ENCODE assay signal across 36 cellular contexts in genomic region chr11:21048626-21049025, GRCh38.
"Had no signal": no experiment of that assay in that cellular context is flagged by ENCODE, and none has a peak within 500 bp of the region (broad histone marks: within the 10 kb centered on the region; RNA-seq: fewer than 3 reads in every experiment).

No MANE protein-coding gene starts in this region.

- H3K4me3 ChIP-seq: adrenal gland, body of pancreas, esophagus muscularis mucosa, gastrocnemius medialis, heart left ventricle had no signal

- H3K27me3 Mint-ChIP-seq: activated CD4-positive, alpha-beta memory T cell treated with anti-CD3 and anti-CD28 coated beads for 36 hours; activated CD4-positive, alpha-beta T cell treated with anti-CD3 and anti-CD28 coated beads for 36 hours; activated CD4-positive, alpha-beta T cell treated with anti-CD3 and anti-CD28 coated beads, Interleukin-2, amount 10 ng/mL, durations not matched to agents 24 days and 14 days; activated CD8-positive, alpha-beta memory T cell treated with anti-CD3 and anti-CD28 coated beads, Interleukin-2, amount 10 ng/mL, durations not matched to agents 7 days and 5 days; activated naive CD4-positive, alpha-beta T cell treated with anti-CD3 and anti-CD28 coated beads, Interleukin-2, amount 50 U/mL, for 24 hours; activated naive CD8-positive, alpha-beta T cell treated with anti-CD3 and anti-CD28 coated beads for 36 hours; activated naive CD8-positive, alpha-beta T cell treated with anti-CD3 and anti-CD28 coated beads, Interleukin-2, amount 50 U/mL, for 24 hours; effector memory CD8-positive, alpha-beta T cell; T-helper 17 cell had no signal

- H3K36me3 ChIP-seq: adrenal gland, esophagus muscularis mucosa, gastrocnemius medialis, heart left ventricle, WERI-Rb-1 had no signal

- H3K27ac Mint-ChIP-seq: activated CD4-positive, alpha-beta memory T cell treated with anti-CD3 and anti-CD28 coated beads for 36 hours; activated CD4-positive, alpha-beta T cell treated with anti-CD3 and anti-CD28 coated beads for 36 hours; activated CD4-positive, alpha-beta T cell treated with anti-CD3 and anti-CD28 coated beads, Interleukin-2, amount 10 ng/mL, durations not matched to agents 24 days and 14 days; activated CD8-positive, alpha-beta memory T cell treated with anti-CD3 and anti-CD28 coated beads, Interleukin-2, amount 10 ng/mL, durations not matched to agents 7 days and 5 days; activated CD8-positive, alpha-beta T cell treated with anti-CD3 and anti-CD28 coated beads, Interleukin-2, amount 10 ng/mL, durations not matched to agents 7 days and 5 days; activated naive CD4-positive, alpha-beta T cell treated with anti-CD3 and anti-CD28 coated beads for 36 hours; activated naive CD4-positive, alpha-beta T cell treated with anti-CD3 and anti-CD28 coated beads, Interleukin-2, amount 50 U/mL, for 24 hours; activated naive CD8-positive, alpha-beta T cell treated with anti-CD3 and anti-CD28 coated beads for 36 hours; activated naive CD8-positive, alpha-beta T cell treated with anti-CD3 and anti-CD28 coated beads, Interleukin-2, amount 50 U/mL, for 24 hours; activated T-helper 1 cell treated with anti-CD3 and anti-CD28 coated beads, Interleukin-12 subunit alpha, Interleukin-12 subunit beta, Interleukin-2, Interleukin-4 antibody, amounts not matched to agents 30 ng/mL and 10 ng/mL and 1 ng/mL, durations not matched to agents 14 hours and 24 hours and 36 hours; activated T-helper 2 cell treated with anti-CD3 and anti-CD28 coated beads, Interferon-gamma antibody, Interleukin-2, Interleukin-4, amounts not matched to agents 10 μg/mL and 5 μg/mL and 100 μg/mL, durations not matched to agents 14 hours and 24 hours and 36 hours; effector memory CD8-positive, alpha-beta T cell; T-helper 17 cell; T-helper 2 cell treated with Interferon-gamma antibody and Interleukin-4, amounts not matched to agents 5 μg/mL and 100 μg/mL, for 36 hours had no signal

- H3K4me3 Mint-ChIP-seq: activated CD4-positive, alpha-beta memory T cell treated with anti-CD3 and anti-CD28 coated beads for 36 hours; activated CD4-positive, alpha-beta T cell treated with anti-CD3 and anti-CD28 coated beads for 36 hours; activated CD4-positive, alpha-beta T cell treated with anti-CD3 and anti-CD28 coated beads, Interleukin-2, amount 10 ng/mL, durations not matched to agents 24 days and 14 days; activated CD8-positive, alpha-beta memory T cell treated with anti-CD3 and anti-CD28 coated beads, Interleukin-2, amount 10 ng/mL, durations not matched to agents 7 days and 5 days; activated CD8-positive, alpha-beta T cell treated with anti-CD3 and anti-CD28 coated beads, Interleukin-2, amount 10 ng/mL, durations not matched to agents 7 days and 5 days; activated naive CD4-positive, alpha-beta T cell treated with anti-CD3 and anti-CD28 coated beads for 36 hours; activated naive CD4-positive, alpha-beta T cell treated with anti-CD3 and anti-CD28 coated beads, Interleukin-2, amount 50 U/mL, for 24 hours; activated naive CD8-positive, alpha-beta T cell treated with anti-CD3 and anti-CD28 coated beads for 36 hours; activated naive CD8-positive, alpha-beta T cell treated with anti-CD3 and anti-CD28 coated beads, Interleukin-2, amount 50 U/mL, for 24 hours; activated T-helper 1 cell treated with anti-CD3 and anti-CD28 coated beads, Interleukin-12 subunit alpha, Interleukin-12 subunit beta, Interleukin-2, Interleukin-4 antibody, amounts not matched to agents 30 ng/mL and 10 ng/mL and 1 ng/mL, durations not matched to agents 14 hours and 24 hours and 36 hours; effector memory CD8-positive, alpha-beta T cell; T-helper 17 cell; T-helper 2 cell treated with Interferon-gamma antibody and Interleukin-4, amounts not matched to agents 5 μg/mL and 100 μg/mL, for 36 hours had no signal

- H3K4me1 ChIP-seq: adrenal gland, body of pancreas, esophagus muscularis mucosa, foreskin keratinocyte, gastrocnemius medialis, heart left ventricle had no signal

- H3K9me3 ChIP-seq: adrenal gland, body of pancreas, esophagus muscularis mucosa, gastrocnemius medialis, heart left ventricle had no signal

- H3K27ac ChIP-seq: adrenal gland, body of pancreas, esophagus muscularis mucosa, foreskin keratinocyte, gastrocnemius medialis, heart left ventricle, WERI-Rb-1 had no signal

- DNase-seq: activated CD4-positive, alpha-beta memory T cell treated with anti-CD3 and anti-CD28 coated beads for 36 hours; activated CD4-positive, alpha-beta T cell treated with anti-CD3 and anti-CD28 coated beads for 36 hours; activated CD4-positive, alpha-beta T cell treated with anti-CD3 and anti-CD28 coated beads, Interleukin-2, amount 10 ng/mL, durations not matched to agents 24 days and 14 days; activated CD4-positive, CD25-positive, alpha-beta regulatory T cell; activated CD4-positive, CD25-positive, alpha-beta regulatory T cell treated with anti-CD3 and anti-CD28 coated beads, Interleukin-2, amount 50 U/mL, for 72 hours; activated CD8-positive, alpha-beta memory T cell treated with anti-CD3 and anti-CD28 coated beads, Interleukin-2, amount 10 ng/mL, durations not matched to agents 7 days and 5 days; activated CD8-positive, alpha-beta memory T cell treated with anti-CD3 and anti-CD28 coated beads, Interleukin-2, amount 50 U/mL, for 4 hours; activated CD8-positive, alpha-beta T cell treated with anti-CD3 and anti-CD28 coated beads, Interleukin-2, amount 10 ng/mL, durations not matched to agents 7 days and 5 days; activated effector memory CD4-positive, alpha-beta T cell treated with anti-CD3 and anti-CD28 coated beads, Interleukin-2, amount 50 U/mL, for 16 hours; activated naive CD4-positive, alpha-beta T cell treated with anti-CD3 and anti-CD28 coated beads for 36 hours; activated naive CD8-positive, alpha-beta T cell treated with anti-CD3 and anti-CD28 coated beads for 36 hours; activated naive CD8-positive, alpha-beta T cell treated with anti-CD3 and anti-CD28 coated beads, Interleukin-2, amount 50 U/mL, for 24 hours; activated T-cell treated with anti-CD3 and anti-CD28 coated beads, Interleukin-2, amount 50 U/mL, for 1 hour; activated T-cell treated with anti-CD3 and anti-CD28 coated beads, Interleukin-2, amount 50 U/mL, for 48 hours; adrenal gland; amygdala; aorta; body of pancreas; central memory CD4-positive, alpha-beta T cell; cortex of kidney; dermis blood vessel endothelial cell; effector CD4-positive, alpha-beta T cell; effector memory CD8-positive, alpha-beta T cell; erythroblast; foreskin keratinocyte; gastrocnemius medialis; glutamatergic neuron; heart left ventricle; T-helper 17 cell; T1000; WERI-Rb-1 had no signal

- H3K27me3 ChIP-seq: adrenal gland, body of pancreas, esophagus muscularis mucosa, foreskin keratinocyte, gastrocnemius medialis had no signal

- H3K4me1 Mint-ChIP-seq: activated CD4-positive, alpha-beta T cell treated with anti-CD3 and anti-CD28 coated beads for 36 hours; activated CD4-positive, alpha-beta T cell treated with anti-CD3 and anti-CD28 coated beads, Interleukin-2, amount 10 ng/mL, durations not matched to agents 24 days and 14 days; activated CD8-positive, alpha-beta memory T cell treated with anti-CD3 and anti-CD28 coated beads, Interleukin-2, amount 10 ng/mL, durations not matched to agents 7 days and 5 days; activated naive CD4-positive, alpha-beta T cell treated with anti-CD3 and anti-CD28 coated beads, Interleukin-2, amount 50 U/mL, for 24 hours; activated naive CD8-positive, alpha-beta T cell treated with anti-CD3 and anti-CD28 coated beads for 36 hours; activated naive CD8-positive, alpha-beta T cell treated with anti-CD3 and anti-CD28 coated beads, Interleukin-2, amount 50 U/mL, for 24 hours; T-helper 17 cell had no signal

- H3K9me3 Mint-ChIP-seq: activated CD4-positive, alpha-beta memory T cell treated with anti-CD3 and anti-CD28 coated beads for 36 hours; activated CD4-positive, alpha-beta T cell treated with anti-CD3 and anti-CD28 coated beads, Interleukin-2, amount 10 ng/mL, durations not matched to agents 24 days and 14 days; activated naive CD4-positive, alpha-beta T cell treated with anti-CD3 and anti-CD28 coated beads for 36 hours; activated naive CD4-positive, alpha-beta T cell treated with anti-CD3 and anti-CD28 coated beads, Interleukin-2, amount 50 U/mL, for 24 hours; activated T-helper 1 cell treated with anti-CD3 and anti-CD28 coated beads, Interleukin-12 subunit alpha, Interleukin-12 subunit beta, Interleukin-2, Interleukin-4 antibody, amounts not matched to agents 30 ng/mL and 10 ng/mL and 1 ng/mL, durations not matched to agents 14 hours and 24 hours and 36 hours; activated T-helper 2 cell treated with anti-CD3 and anti-CD28 coated beads, Interferon-gamma antibody, Interleukin-2, Interleukin-4, amounts not matched to agents 10 μg/mL and 5 μg/mL and 100 μg/mL, durations not matched to agents 14 hours and 24 hours and 36 hours; T-helper 2 cell treated with Interferon-gamma antibody and Interleukin-4, amounts not matched to agents 5 μg/mL and 100 μg/mL, for 36 hours had no signal

- H3K36me3 Mint-ChIP-seq: activated CD4-positive, alpha-beta memory T cell treated with anti-CD3 and anti-CD28 coated beads for 36 hours; activated CD8-positive, alpha-beta memory T cell treated with anti-CD3 and anti-CD28 coated beads, Interleukin-2, amount 10 ng/mL, durations not matched to agents 7 days and 5 days; activated naive CD4-positive, alpha-beta T cell treated with anti-CD3 and anti-CD28 coated beads, Interleukin-2, amount 50 U/mL, for 24 hours; activated naive CD8-positive, alpha-beta T cell treated with anti-CD3 and anti-CD28 coated beads for 36 hours had no signal
